8 cellular contexts compared by ENCODE assay signal in the genomic region with DNA sequence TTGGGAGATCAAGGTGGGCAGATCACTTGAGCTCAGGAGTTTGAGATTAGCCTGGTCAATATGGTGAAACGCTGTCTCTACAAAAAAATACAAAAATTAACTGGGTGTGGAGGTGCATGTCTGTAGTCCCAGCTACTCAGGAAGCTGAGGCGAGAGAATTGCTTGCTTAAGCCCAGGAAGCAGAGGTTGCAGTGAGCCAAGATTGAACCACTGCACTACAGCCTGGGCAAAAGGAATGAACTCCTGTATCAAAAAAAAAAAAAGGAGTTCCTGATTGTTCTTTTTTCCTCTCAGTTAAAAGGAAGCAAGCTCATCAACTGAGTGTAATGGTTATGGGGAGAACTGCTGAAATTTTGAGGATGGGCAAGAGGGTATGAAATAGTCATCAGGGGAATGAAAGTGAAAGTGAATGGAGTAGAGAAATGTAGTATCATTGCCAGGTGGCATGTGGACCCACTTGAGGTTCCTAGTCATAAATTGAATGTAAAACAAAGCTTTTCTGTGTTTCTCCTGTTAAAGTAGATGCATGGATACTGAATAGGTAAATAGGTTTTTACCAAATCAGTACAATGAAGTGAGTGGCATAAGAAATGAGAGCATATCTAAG. TPM values are rescaled to one million over a fixed set of nuclear protein-coding genes. Genes with fewer than 3 reads are reported as not detected.
DNase-seq lines count a peak whose midpoint lies in the region; ATAC-seq and TF ChIP-seq lines count a peak whose summit lies in the region.

No MANE protein-coding gene starts in this region.

- no peak overlapping the region for H3K4me3 ChIP-seq in Jurkat, Clone E6-1 (ENCODE audit: low read length)

- peak; percentile 15 for DNase-seq in Jurkat, Clone E6-1 (ENCODE audit: low read depth, low spot score)
- peak; percentile 13 for DNase-seq in kidney tubule cell (ENCODE audit: low spot score)
- no peak for DNase-seq in SK-N-DZ (ENCODE audit: low spot score)
- DNase-seq in UCSD-AML1 (lab: John Stamatoyannopoulos, UW; ENCODE audit: unreplicated experiment), result no peak
- no peak for DNase-seq in NCI-H1417 treated with DMSO at 0.1 percent for 48 hours (lab: John Stamatoyannopoulos, UW)

- TF ChIP-seq POLR2A in GM18505 (IDR thresholded peaks at IDR 0.05; ENCODE audit: borderline replicate concordance, extremely low read depth, insufficient read depth, insufficient read length), result no peak

- ATAC-seq in GM18505 (IDR thresholded peaks at IDR 0.05; ENCODE audit: unreplicated experiment), result peak; percentile 86
- peak; percentile 62 for ATAC-seq in GM21447 (IDR thresholded peaks at IDR 0.05; ENCODE audit: unreplicated experiment)
- no peak for ATAC-seq in GM19452 (IDR thresholded peaks at IDR 0.05; ENCODE audit: unreplicated experiment)

RNA-seq across cellular contexts. Expression of gene SH3GLB1, which starts 35.6 kb away (rescaled TPM):
- 53.8 TPM for polyA plus RNA-seq in Jurkat, Clone E6-1 (2012; ENCODE audit: insufficient read depth, insufficient read length)
- 17.8 and 19.0 TPM in 2 replicates for polyA plus RNA-seq in SK-N-DZ (2014; cell fraction: cytosol; rRNA removed)
- polyA plus RNA-seq in SK-N-DZ (2014; cell fraction: nucleus; rRNA removed), result 16.2 and 34.9 TPM in 2 replicates

Comparison
In these comparisons a context has a peak if more than half of its experiments do, and no peak if none do; other contexts are left out.
1. DNase-seq: peak in Jurkat, Clone E6-1 (single experiment) and kidney tubule cell (single experiment); none in SK-N-DZ (single experiment), UCSD-AML1 (single experiment) and NCI-H1417 treated with DMSO at 0.1 percent for 48 hours (single experiment).